ENCODE assay signal across 7 cellular contexts in the genomic region with DNA sequence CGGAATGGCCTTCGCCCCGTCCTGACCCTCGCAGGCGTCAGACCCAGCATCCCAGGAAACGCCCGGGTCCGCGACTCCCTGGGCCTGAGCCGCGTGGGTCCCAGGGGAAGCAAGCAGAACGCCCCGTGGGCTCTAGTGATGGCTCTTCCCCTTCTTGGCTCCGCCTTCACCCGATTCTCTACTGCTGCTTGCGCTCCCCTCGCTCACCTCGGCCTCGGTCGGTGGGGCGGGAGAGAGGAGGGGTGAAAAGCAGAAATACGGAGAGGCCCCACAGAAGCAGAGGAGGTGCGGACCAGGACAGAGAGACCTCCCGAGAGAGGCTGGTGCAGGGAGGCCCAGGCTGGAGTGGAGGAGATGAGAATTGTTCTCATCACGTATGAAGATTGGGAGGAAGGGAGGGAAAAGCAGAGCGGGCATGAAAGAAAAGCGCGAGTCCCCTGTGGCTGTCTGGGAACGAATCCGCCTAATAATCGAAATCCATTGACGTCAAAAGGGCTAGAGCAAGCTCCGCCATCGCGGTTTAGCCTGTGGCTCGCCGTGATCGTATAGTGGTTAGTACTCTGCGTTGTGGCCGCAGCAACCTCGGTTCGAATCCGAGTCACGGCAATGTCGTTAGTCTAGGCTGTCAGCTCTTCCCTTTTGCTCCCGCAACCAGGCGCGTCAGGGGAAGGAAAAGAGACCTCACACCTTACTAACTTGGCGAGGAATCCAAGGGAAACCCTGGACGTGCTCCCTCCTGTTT.
DNase-seq lines count a peak whose midpoint lies in the region; ATAC-seq, FAIRE-seq and TF ChIP-seq lines count a peak whose summit lies in the region.
"Not testable (repeated sequence)": the region's sequence is repeated elsewhere in the genome, so short reads cannot be mapped to it uniquely, and the experiment has no call there.

No MANE protein-coding gene starts in this region.

- H3K9me3 ChIP-seq in endodermal cell (ENCODE audit: control insufficient read depth, low read length); pancreas: not testable (repeated sequence)

- H3K4me3 Mint-ChIP-seq in IgD-negative memory B cell (peak overlapping the region in 3 of 4 donors; percentile 86 to 92 (median 90)), endodermal cell (peak overlapping the region; percentile 72), immature natural killer cell (peak overlapping the region in 4 of 5 donors; percentile 82 to 93 (median 87))
- peak overlapping the region; percentile 74 for H3K4me3 Mint-ChIP-seq in activated T-cell treated with anti-CD3 and anti-CD28 coated beads, Interleukin-2, amount 50 U/mL, for 4 hours

- H3K9ac ChIP-seq in endodermal cell (ENCODE audit: extremely low read depth, low read length, poor library complexity, severe bottlenecking): not testable (repeated sequence)

- ATAC-seq in GM18867 (IDR thresholded peaks at IDR 0.05; ENCODE audit: unreplicated experiment) (peak; percentile 87), HG02623 (IDR thresholded peaks at IDR 0.05; ENCODE audit: unreplicated experiment) (peak; percentile 58), pancreas (peak; percentile 81 to 87 (median 84))
- ATAC-seq in activated T-cell treated with anti-CD3 and anti-CD28 coated beads, Interleukin-2, amount 50 U/mL, for 4 hours: peak; percentile 86 to 88

- H3K27ac Mint-ChIP-seq in IgD-negative memory B cell: peak overlapping the region in 2 of 3 donors; percentile 80 to 92
- not testable (repeated sequence) for H3K27ac Mint-ChIP-seq in endodermal cell, immature natural killer cell

- not testable (repeated sequence) for H3K27me3 ChIP-seq in endodermal cell (ENCODE audit: control insufficient read depth, insufficient read depth, low read length, poor library complexity, severe bottlenecking); pancreas

- H3K4me1 Mint-ChIP-seq in IgD-negative memory B cell; activated T-cell treated with anti-CD3 and anti-CD28 coated beads, Interleukin-2, amount 50 U/mL, for 4 hours (ENCODE audit: low read depth); endodermal cell: not testable (repeated sequence)
- H3K4me1 Mint-ChIP-seq in immature natural killer cell: peaks cover 7 to 10% of the 10 kb centered on the region in 2 donors

- H3K36me3 ChIP-seq in endodermal cell (ENCODE audit: control insufficient read depth, insufficient read depth, low read length); pancreas: not testable (repeated sequence)

- no CpG with 5 or more reads among the region's 50 CpGs for WGBS in endodermal cell (ENCODE audit: insufficient coverage in 1 of 2, insufficient read length in 1 of 2), 2 experiments
- no CpG with 5 or more reads among the region's 50 CpGs for WGBS in pancreas, 2 donors

- H3K27ac ChIP-seq in endodermal cell (ENCODE audit: low read depth, low read length); pancreas: not testable (repeated sequence)

- H3K4me1 ChIP-seq in endodermal cell (ENCODE audit: control insufficient read depth, insufficient read depth, low read length); pancreas: not testable (repeated sequence)

- not testable (repeated sequence) for DNase-seq in activated T-cell treated with anti-CD3 and anti-CD28 coated beads, Interleukin-2, amount 50 U/mL, for 4 hours; endodermal cell; immature natural killer cell
- DNase-seq in pancreas: peak in 1 of 6 donors; percentile 50

- not testable (repeated sequence) for TF ChIP-seq CTCF in endodermal cell (conservative IDR thresholded peaks at IDR 0.05); pancreas (IDR thresholded peaks at IDR 0.05)

- not testable (repeated sequence) for H3K36me3 Mint-ChIP-seq in IgD-negative memory B cell; activated T-cell treated with anti-CD3 and anti-CD28 coated beads, Interleukin-2, amount 50 U/mL, for 4 hours (ENCODE audit: insufficient read depth); endodermal cell (ENCODE audit: low read depth); immature natural killer cell

- H3K4me3 ChIP-seq in endodermal cell (ENCODE audit: low read length) (peak overlapping the region; percentile 89), pancreas (peak overlapping the region in 1 of 4 donors; percentile 13)

- H3K27me3 Mint-ChIP-seq in IgD-negative memory B cell (peaks cover 20% of the 10 kb centered on the region), immature natural killer cell (ENCODE audit: low read depth in 3 of 3) (peaks cover 22 to 36% (median 35%) of the 10 kb centered on the region in 3 donors)
- H3K27me3 Mint-ChIP-seq in activated T-cell treated with anti-CD3 and anti-CD28 coated beads, Interleukin-2, amount 50 U/mL, for 4 hours (ENCODE audit: low read depth): peaks cover 27% of the 10 kb centered on the region
- not testable (repeated sequence) for H3K27me3 Mint-ChIP-seq in endodermal cell (ENCODE audit: insufficient read depth)

- not testable (repeated sequence) for FAIRE-seq in pancreas (lab: Jason Lieb, UNC)

- intact Hi-C loops in pancreas (cut with DNase I): not testable (repeated sequence)

- not testable (repeated sequence) for H3K9me3 Mint-ChIP-seq in IgD-negative memory B cell; activated T-cell treated with anti-CD3 and anti-CD28 coated beads, Interleukin-2, amount 50 U/mL, for 4 hours; endodermal cell; immature natural killer cell
